ENCODE assay signal across 8 cellular contexts in genomic region chr5:88659529-88660325, GRCh38.
DNase-seq lines count a peak whose midpoint lies in the region; ATAC-seq and TF ChIP-seq lines count a peak whose summit lies in the region.

No MANE protein-coding gene starts in this region.

- H3K27ac Mint-ChIP-seq in CD4-positive, alpha-beta memory T cell: peak overlapping the region in 3 of 7 donors; percentile 1 to 68 (median 38)
- H3K27ac Mint-ChIP-seq in type B pancreatic cell: no peak overlapping the region

- no peak for DNase-seq in CD4-positive, alpha-beta memory T cell
- DNase-seq in germinal center (ENCODE audit: low spot score): peak; percentile 67
- no peak for DNase-seq in type B pancreatic cell (ENCODE audit: extremely low spot score, unreplicated experiment)
- DNase-seq in GM19240 (ENCODE audit: insufficient read length, low spot score): no peak
- no peak for DNase-seq in SHP77 (lab: John Stamatoyannopoulos, UW)
- no peak for DNase-seq in SW480 (ENCODE audit: low spot score)

- peaks cover 46 to 49% of the 10 kb centered on the region in 2 donors for H3K27me3 Mint-ChIP-seq in CD4-positive, alpha-beta memory T cell
- peaks cover 79% of the 10 kb centered on the region for H3K27me3 Mint-ChIP-seq in type B pancreatic cell

- H3K27me3 ChIP-seq in CD4-positive, alpha-beta memory T cell (ENCODE audit: insufficient read depth, low read length): peaks cover 47% of the 10 kb centered on the region

- no peaks in the 10 kb centered on the region for H3K36me3 ChIP-seq in CD4-positive, alpha-beta memory T cell (ENCODE audit: insufficient read depth, low read length)

- peaks cover 10% of the 10 kb centered on the region for H3K4me1 ChIP-seq in CD4-positive, alpha-beta memory T cell (ENCODE audit: insufficient read depth, low read length)

- H3K9me3 Mint-ChIP-seq in CD4-positive, alpha-beta memory T cell: peaks cover 2 to 47% (median 29%) of the 10 kb centered on the region in 8 donors
- H3K9me3 Mint-ChIP-seq in type B pancreatic cell: no peaks in the 10 kb centered on the region

- TF ChIP-seq CTCF in type B pancreatic cell (conservative IDR thresholded peaks at IDR 0.05): no peak

- H3K36me3 Mint-ChIP-seq in CD4-positive, alpha-beta memory T cell: peaks cover 0 to 6% of the 10 kb centered on the region in 2 donors
- H3K36me3 Mint-ChIP-seq in type B pancreatic cell: no peaks in the 10 kb centered on the region

- H3K4me1 Mint-ChIP-seq in CD4-positive, alpha-beta memory T cell: peaks cover 6 to 18% (median 13%) of the 10 kb centered on the region in 4 donors
- peaks cover 9% of the 10 kb centered on the region for H3K4me1 Mint-ChIP-seq in type B pancreatic cell (ENCODE audit: unreplicated experiment)

- H3K4me3 Mint-ChIP-seq in CD4-positive, alpha-beta memory T cell: peak overlapping the region in 5 of 8 donors; percentile 44 to 73 (median 58)
- peak overlapping the region; percentile 81 for H3K4me3 Mint-ChIP-seq in type B pancreatic cell

- H3K9me3 ChIP-seq in CD4-positive, alpha-beta memory T cell (ENCODE audit: control insufficient read depth in 1 of 2, low read length in 2 of 2): no peaks in the 10 kb centered on the region

- POLR2A ChIA-PET in CD4-positive, alpha-beta memory T cell (lab: Charles Lee; ENCODE audit: partially characterized antibody): no interaction called here

- no peak overlapping the region for H3K27ac ChIP-seq in CD4-positive, alpha-beta memory T cell (ENCODE audit: low read depth, low read length)

- ATAC-seq in GM19455 (IDR thresholded peaks at IDR 0.05; ENCODE audit: unreplicated experiment) (peak; percentile 48), HG03521 (IDR thresholded peaks at IDR 0.05; ENCODE audit: unreplicated experiment) (peak; percentile 38)

- no peak overlapping the region for H3K4me3 ChIP-seq in CD4-positive, alpha-beta memory T cell (ENCODE audit: low read length in 2 of 2)

- CTCF ChIA-PET in CD4-positive, alpha-beta memory T cell (lab: Charles Lee; ENCODE audit: partially characterized antibody): interaction anchor here (1.4 to 2.4 kb wide), 2 partner anchors 22 to 32 kb away, joined by 5 read pairs; no protein-coding TSS in a partner anchor

- intact Hi-C loops in CD4-positive, alpha-beta memory T cell (cut with micrococcal nuclease): no loop called here
